23 cellular contexts compared by ENCODE assay signal in genomic region chr16:10583269-10583668, GRCh38. TPM values are rescaled to one million over a fixed set of nuclear protein-coding genes. Genes with fewer than 3 reads are reported as not detected.
"Had no signal": no experiment of that assay in that cellular context is flagged by ENCODE, and none has a peak within 500 bp of the region (broad histone marks: within the 10 kb centered on the region; RNA-seq: fewer than 3 reads in every experiment).

No MANE protein-coding gene starts in this region.

- H3K4me3 Mint-ChIP-seq: activated CD4-positive, alpha-beta memory T cell treated with anti-CD3 and anti-CD28 coated beads, Interleukin-2, amount 10 ng/mL, durations not matched to agents 7 days and 5 days; activated CD4-positive, alpha-beta T cell treated with anti-CD3 and anti-CD28 coated beads, Interleukin-2, amount 10 ng/mL, durations not matched to agents 7 days and 5 days; activated naive CD8-positive, alpha-beta T cell; activated T-cell treated with anti-CD3 and anti-CD28 coated beads, Interleukin-2, amount 50 U/mL, for 4 hours; activated T-helper 17 cell treated with anti-CD3 and anti-CD28 coated beads, Interleukin-2, amount 50 U/mL, for 72 hours had no signal

- H3K27ac ChIP-seq: body of pancreas had no signal

- H3K9me3 Mint-ChIP-seq: activated CD4-positive, alpha-beta memory T cell treated with anti-CD3 and anti-CD28 coated beads, Interleukin-2, amount 10 ng/mL, durations not matched to agents 7 days and 5 days; activated CD4-positive, alpha-beta T cell treated with anti-CD3 and anti-CD28 coated beads, Interleukin-2, amount 10 ng/mL, durations not matched to agents 7 days and 5 days; activated T-cell treated with anti-CD3 and anti-CD28 coated beads, Interleukin-2, amount 50 U/mL, for 4 hours; activated T-helper 17 cell treated with anti-CD3 and anti-CD28 coated beads, Interleukin-2, amount 50 U/mL, for 72 hours had no signal

- H3K27ac Mint-ChIP-seq: activated CD4-positive, alpha-beta memory T cell treated with anti-CD3 and anti-CD28 coated beads, Interleukin-2, amount 10 ng/mL, durations not matched to agents 7 days and 5 days; activated CD4-positive, alpha-beta T cell treated with anti-CD3 and anti-CD28 coated beads, Interleukin-2, amount 10 ng/mL, durations not matched to agents 7 days and 5 days; activated naive CD8-positive, alpha-beta T cell; activated T-helper 17 cell treated with anti-CD3 and anti-CD28 coated beads, Interleukin-2, amount 50 U/mL, for 72 hours had no signal

- DNase-seq: activated CD4-positive, alpha-beta memory T cell treated with anti-CD3 and anti-CD28 coated beads, Interleukin-2, amount 10 ng/mL, durations not matched to agents 7 days and 5 days; activated CD4-positive, alpha-beta T cell treated with anti-CD3 and anti-CD28 coated beads for 1 hour; activated CD4-positive, alpha-beta T cell treated with anti-CD3 and anti-CD28 coated beads for 4 hours; activated CD4-positive, alpha-beta T cell treated with anti-CD3 and anti-CD28 coated beads, Interleukin-2, amount 10 ng/mL, durations not matched to agents 7 days and 5 days; activated CD4-positive, alpha-beta T cell treated with anti-CD3 and anti-CD28 coated beads, Interleukin-2, amount 50 U/mL, for 4 hours; activated CD8-positive, alpha-beta memory T cell treated with anti-CD3 and anti-CD28 coated beads for 24 hours; activated effector memory CD4-positive, alpha-beta T cell treated with Interleukin-2 at 50 U/mL for 16 hours; activated gamma-delta T cell treated with Interleukin-2 at 50 U/mL for 16 hours; activated naive CD4-positive, alpha-beta T cell treated with anti-CD3 and anti-CD28 coated beads, Interleukin-2, amount 50 U/mL, for 16 hours; activated naive CD4-positive, alpha-beta T cell treated with Interleukin-2 at 50 U/mL for 16 hours; activated T-cell treated with anti-CD3 and anti-CD28 coated beads, Interleukin-2, amount 50 U/mL, for 4 hours; amniotic stem cell; aorta; body of pancreas; caudate nucleus; effector CD8-positive, alpha-beta T cell; head of caudate nucleus; T-helper 2 cell had no signal

- H3K4me3 ChIP-seq: body of pancreas had no signal

- H3K36me3 Mint-ChIP-seq: activated naive CD8-positive, alpha-beta T cell had no signal

- H3K4me1 Mint-ChIP-seq: activated CD4-positive, alpha-beta T cell treated with anti-CD3 and anti-CD28 coated beads, Interleukin-2, amount 10 ng/mL, durations not matched to agents 7 days and 5 days; activated T-helper 17 cell treated with anti-CD3 and anti-CD28 coated beads, Interleukin-2, amount 50 U/mL, for 72 hours had no signal

- FAIRE-seq: colon, frontal cortex had no signal

- H3K27me3 ChIP-seq: body of pancreas had no signal

- H3K9me3 ChIP-seq: body of pancreas had no signal

RNA-seq across cellular contexts. Expression of gene EMP2, which starts 2.9 kb away (rescaled TPM):
- total RNA-seq: activated CD4-positive, alpha-beta memory T cell treated with anti-CD3 and anti-CD28 coated beads, Interleukin-2, amount 10 ng/mL, durations not matched to agents 7 days and 5 days; activated CD4-positive, alpha-beta T cell treated with anti-CD3 and anti-CD28 coated beads, Interleukin-2, amount 10 ng/mL, durations not matched to agents 7 days and 5 days; T-helper 1 cell treated with Interleukin-12 subunit alpha and Interleukin-12 subunit beta and Interleukin-4 antibody, amounts not matched to agents 30 ng/mL and 1 ng/mL, for 36 hours had no signal
